ENCODE assay signal across 8 cellular contexts in genomic region chr5:170333161-170333909, GRCh38. TPM values are rescaled to one million over a fixed set of nuclear protein-coding genes. Genes with fewer than 3 reads are reported as not detected.
DNase-seq lines count a peak whose midpoint lies in the region; ATAC-seq and TF ChIP-seq lines count a peak whose summit lies in the region.

No MANE protein-coding gene starts in this region.

- peak overlapping the region; percentile 86 for H3K4me2 ChIP-seq in OCI-LY3 (ENCODE audit: low read length)

- ATAC-seq in HG02571 (IDR thresholded peaks at IDR 0.05; ENCODE audit: unreplicated experiment) (peak; percentile 33), naive B cell (ENCODE audit: low read depth in 2 of 2) (peak in 1 of 2 donors; percentile 20)

- H3K4me3 Mint-ChIP-seq in naive B cell: peak overlapping the region in 5 of 8 donors; percentile 31 to 88 (median 54)

- H4K20me1 ChIP-seq in OCI-LY3 (ENCODE audit: insufficient read depth, low read length): no peaks in the 10 kb centered on the region

- H3K27ac ChIP-seq in OCI-LY3 (ENCODE audit: low read length): no peak overlapping the region

- peaks cover 45% of the 10 kb centered on the region for H3K4me1 ChIP-seq in OCI-LY3 (ENCODE audit: low read length)

- H3K9me3 ChIP-seq in OCI-LY3 (ENCODE audit: insufficient read depth, low read length): no peaks in the 10 kb centered on the region

- no peaks in the 10 kb centered on the region for H3K79me2 ChIP-seq in OCI-LY3 (ENCODE audit: low read length)

- peak overlapping the region; percentile 2; the same call in 1 of the 2 replicates for H3K9ac ChIP-seq in OCI-LY3 (ENCODE audit: low read length)

- H3K36me3 Mint-ChIP-seq in naive B cell: no peaks in the 10 kb centered on the region

- H2AFZ ChIP-seq in OCI-LY3 (ENCODE audit: low read depth, low read length): peak overlapping the region; percentile 18; the same call in 1 of the 2 replicates

- 0 out of 2 replicates have a peak, but pooled peaks cover 4% of the 10 kb centered on the region for H3K27me3 ChIP-seq in OCI-LY3 (ENCODE audit: low read depth, low read length)

- TF ChIP-seq CTCF in OCI-LY3 (IDR thresholded peaks at IDR 0.05; ENCODE audit: low read depth, low read length): no peak

- H3K27ac Mint-ChIP-seq in naive B cell: peak overlapping the region in 3 of 6 donors; percentile 32 to 94 (median 78)

- peaks cover 17 to 34% (median 28%) of the 10 kb centered on the region in 3 donors for H3K4me1 Mint-ChIP-seq in naive B cell

- DNase-seq in ELF-1 (ENCODE audit: low read depth, low spot score) (peak; percentile 80), naive B cell (peak; percentile 27), retina (no peak), cerebellar nuclear complex (lab: John Stamatoyannopoulos, UW) (no peak), NCI-H187 (lab: John Stamatoyannopoulos, UW) (no peak)
- peak; percentile 63 for DNase-seq in activated effector memory CD4-positive, alpha-beta T cell treated with Interleukin-2 at 50 U/mL for 16 hours

- H3K27me3 Mint-ChIP-seq in naive B cell: no peaks in the 10 kb centered on the region

- peak overlapping the region; percentile 7; the same call in 1 of the 2 replicates for H3K4me3 ChIP-seq in OCI-LY3 (ENCODE audit: low read length)

- H3K36me3 ChIP-seq in OCI-LY3 (replicated peaks; ENCODE audit: low read depth, low read length): no peaks in the 10 kb centered on the region

- peaks cover 0 to 2% (median 0%) of the 10 kb centered on the region in 7 donors for H3K9me3 Mint-ChIP-seq in naive B cell

RNA-seq across cellular contexts. Expression of gene LCP2, which starts 35.8 kb away (rescaled TPM):
- polyA plus RNA-seq in naive B cell (ENCODE audit: low read depth in 6 of 6): 10 to 100 TPM in 2 of 6 donors, 1 to 10 TPM in 4; 2.9 to 28.7 (median 9.5) TPM

RNA-seq across cellular contexts. Expression of gene KCNMB1, which starts 55.8 kb away (rescaled TPM):
- not detected for polyA plus RNA-seq in naive B cell (ENCODE audit: low read depth in 6 of 6)

Comparison
In these comparisons a context has a peak if more than half of its experiments do, and no peak if none do; other contexts are left out.
1. DNase-seq: peak in ELF-1 (single experiment), activated effector memory CD4-positive, alpha-beta T cell treated with Interleukin-2 at 50 U/mL for 16 hours (single experiment) and naive B cell (single experiment); none in retina (single experiment), cerebellar nuclear complex (0 of 2) and NCI-H187 (0 of 2).